In the genomic region with DNA sequence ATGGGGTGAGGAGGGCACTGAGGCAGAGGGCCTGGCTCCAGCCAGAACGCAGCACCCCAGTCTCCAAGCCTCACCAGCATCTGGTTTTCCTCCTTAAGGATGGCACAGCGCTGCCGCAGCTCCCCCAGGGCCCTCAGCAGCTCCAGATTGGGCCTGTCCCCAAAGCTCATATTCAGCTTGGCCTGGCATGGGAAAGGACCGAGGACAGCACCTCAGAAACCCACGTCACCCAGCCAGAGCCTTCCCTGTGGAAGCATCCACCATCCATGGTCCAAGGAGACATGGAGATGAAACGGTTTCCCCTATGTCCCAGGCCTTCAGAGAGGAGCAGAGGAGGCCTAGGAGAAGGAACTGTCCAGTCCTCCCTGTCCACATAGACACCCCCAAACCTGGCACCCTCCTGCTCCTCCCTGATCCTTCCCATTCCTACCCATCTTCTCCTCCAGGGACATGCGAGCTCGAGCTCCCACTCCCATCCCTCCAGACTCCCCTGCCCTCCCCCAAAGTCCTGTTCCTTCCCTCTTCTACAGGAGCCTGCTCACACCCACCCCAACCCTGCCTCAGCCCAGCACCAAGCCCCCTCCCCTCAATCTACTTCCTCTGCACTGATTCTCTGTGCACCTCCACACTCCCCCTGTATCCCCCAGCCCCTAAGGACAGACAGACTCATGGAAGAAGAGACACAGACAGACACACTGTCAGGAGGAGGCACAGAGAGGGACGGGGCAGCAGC, we compare ENCODE assay signal across 11 cellular contexts. TPM values are rescaled to one million over a fixed set of nuclear protein-coding genes. Genes with fewer than 3 reads are reported as not detected.
DNase-seq lines count a peak whose midpoint lies in the region; ATAC-seq and TF ChIP-seq lines count a peak whose summit lies in the region.
"Had no signal": no experiment of that assay in that cellular context is flagged by ENCODE, and none has a peak within 500 bp of the region (broad histone marks: within the 10 kb centered on the region; RNA-seq: fewer than 3 reads in every experiment).

No MANE protein-coding gene starts in this region.

- H3K9me3 ChIP-seq in PC-3 (ENCODE audit: low read length) (no peaks in the 10 kb centered on the region), trophoblast cell (ENCODE audit: insufficient read depth, low read depth, low read length) (no peaks in the 10 kb centered on the region)
- H3K9me3 ChIP-seq: thoracic aorta had no signal

- no peaks in the 10 kb centered on the region for H3K36me3 ChIP-seq in PC-3 (ENCODE audit: low read depth, low read length)
- no peaks in the 10 kb centered on the region for H3K36me3 ChIP-seq in trophoblast cell (ENCODE audit: control insufficient read depth in 1 of 2, insufficient read depth in 2 of 2, low read length in 2 of 2)
- H3K36me3 ChIP-seq: thoracic aorta had no signal

- no peaks in the 10 kb centered on the region for H3K9me2 ChIP-seq in PC-3 (replicated peaks; ENCODE audit: low read length)

- no peak overlapping the region for H3K18ac ChIP-seq in trophoblast cell (ENCODE audit: low read length)

- H3K4me3 ChIP-seq in PC-3 (ENCODE audit: low read length): no peak overlapping the region
- H3K4me3 ChIP-seq in dorsolateral prefrontal cortex: peak overlapping the region in 58 of 59 donors; percentile 2 to 80 (median 66)
- no peak overlapping the region for H3K4me3 ChIP-seq in trophoblast cell (ENCODE audit: low read depth, low read length)
- H3K4me3 ChIP-seq: GM23338, thoracic aorta had no signal

- no peak for DNase-seq in activated naive CD4-positive, alpha-beta T cell treated with anti-CD3 and anti-CD28 coated beads, Interleukin-2, amount 10 ng/mL, durations not matched to agents 7 days and 5 days
- DNase-seq in activated naive CD4-positive, alpha-beta T cell treated with anti-CD3 and anti-CD28 coated beads, Interleukin-2, amount 50 U/mL, for 16 hours: no peak
- DNase-seq in PC-3: no peak
- DNase-seq in dorsolateral prefrontal cortex: peak in 1 of 10 donors; percentile 44
- DNase-seq in stimulated activated naive CD8-positive, alpha-beta T cell treated with anti-CD3 and anti-CD28 coated beads, Interleukin-15, amount 100 ng/mL, for 72 hours: peak; percentile 30 to 67
- no peak for DNase-seq in trophoblast cell
- DNase-seq in epidermal melanocyte (ENCODE audit: insufficient read length, low spot score): no peak
- no peak for DNase-seq in GDM1 (lab: John Stamatoyannopoulos, UW)

- H4K91ac ChIP-seq in trophoblast cell (ENCODE audit: low read depth, low read length): no peak overlapping the region

- BruUV-seq in PC-3 (replicated peaks; lab: Mats Ljungman, UMichigan): TSS peak; percentile 28

- H3K4me1 Mint-ChIP-seq in activated naive CD4-positive, alpha-beta T cell treated with anti-CD3 and anti-CD28 coated beads, Interleukin-2, amount 10 ng/mL, durations not matched to agents 7 days and 5 days: peaks cover 30% of the 10 kb centered on the region
- H3K4me1 Mint-ChIP-seq in stimulated activated naive CD8-positive, alpha-beta T cell treated with anti-CD3 and anti-CD28 coated beads, Interleukin-15, amount 100 ng/mL, for 72 hours: peaks cover 84% of the 10 kb centered on the region

- POLR2A ChIA-PET in PC-3 (lab: Charles Lee; ENCODE audit: unreplicated experiment): no interaction called here

- H3K27ac ChIP-seq in PC-3 (ENCODE audit: low read length): no peak overlapping the region
- peak overlapping the region in 53 of 59 donors; percentile 22 to 92 (median 82) for H3K27ac ChIP-seq in dorsolateral prefrontal cortex
- no peak overlapping the region for H3K27ac ChIP-seq in trophoblast cell (ENCODE audit: low read depth, low read length)
- H3K27ac ChIP-seq: thoracic aorta, VCaP had no signal

- no peak overlapping the region for H3K4ac ChIP-seq in trophoblast cell (ENCODE audit: low read depth, low read length)

- H3K27me3 ChIP-seq in PC-3 (ENCODE audit: low read length) (no peaks in the 10 kb centered on the region), dorsolateral prefrontal cortex (peaks cover 0 to 24% (median 0%) of the 10 kb centered on the region in 45 donors), trophoblast cell (ENCODE audit: insufficient read depth, low read length) (no peaks in the 10 kb centered on the region)

- ATAC-seq in PC-3: no peak
- ATAC-seq in stimulated activated naive CD8-positive, alpha-beta T cell treated with anti-CD3 and anti-CD28 coated beads, Interleukin-15, amount 100 ng/mL, for 72 hours: no peak
- ATAC-seq: GM23338 had no signal

- no peak overlapping the region for H2BK120ac ChIP-seq in trophoblast cell (ENCODE audit: insufficient read depth, low read length, poor library complexity)

- no peak overlapping the region for H2BK12ac ChIP-seq in trophoblast cell (ENCODE audit: low read length)

- CTCF ChIA-PET in activated naive CD4-positive, alpha-beta T cell treated with anti-CD3 and anti-CD28 coated beads, Interleukin-2, amount 10 ng/mL, durations not matched to agents 7 days and 5 days (lab: Charles Lee): interaction anchor here (1.3 to 4.0 kb wide), 8 partner anchors 9 to 20 kb away, joined by 6 to 42 read pairs (median 8); no protein-coding TSS in a partner anchor
- CTCF ChIA-PET in PC-3 (lab: Charles Lee): interaction anchor here (1.2 kb wide), 1 partner anchor 90 kb away, joined by 3 read pairs; a partner anchor contains a TSS

- H3K4me2 ChIP-seq in PC-3 (ENCODE audit: low read length) (no peak overlapping the region), trophoblast cell (ENCODE audit: low read length) (no peak overlapping the region)
- H3K4me2 ChIP-seq: GM23338 had no signal

- H3K79me1 ChIP-seq in trophoblast cell (ENCODE audit: low read length): peaks cover 7% of the 10 kb centered on the region

- H3K36me3 Mint-ChIP-seq in activated naive CD4-positive, alpha-beta T cell treated with anti-CD3 and anti-CD28 coated beads, Interleukin-2, amount 10 ng/mL, durations not matched to agents 7 days and 5 days: peaks cover 39% of the 10 kb centered on the region

- no CpG with 5 or more reads among the region's 9 CpGs for WGBS in trophoblast cell (ENCODE audit: extremely low coverage, insufficient coverage, insufficient read length)

- no peak overlapping the region for H3K23ac ChIP-seq in trophoblast cell (ENCODE audit: low read length)

- no peaks in the 10 kb centered on the region for H3K79me2 ChIP-seq in PC-3 (ENCODE audit: low read length)
- H3K79me2 ChIP-seq in trophoblast cell (ENCODE audit: control insufficient read depth, insufficient read depth, low read length, poor library complexity): peaks cover 4% of the 10 kb centered on the region

- peaks cover 6% of the 10 kb centered on the region; the same call in 1 of the 2 replicates for H3K4me1 ChIP-seq in PC-3 (ENCODE audit: insufficient read depth, low read length)
- peaks cover 16 to 24% of the 10 kb centered on the region in 2 experiments for H3K4me1 ChIP-seq in trophoblast cell (ENCODE audit: control insufficient read depth in 1 of 2, insufficient read depth in 2 of 2, low read length in 2 of 2)

- H4K8ac ChIP-seq in trophoblast cell (ENCODE audit: low read depth, low read length): no peak overlapping the region

- peaks cover 35% of the 10 kb centered on the region for H3K27me3 Mint-ChIP-seq in activated naive CD4-positive, alpha-beta T cell treated with anti-CD3 and anti-CD28 coated beads, Interleukin-2, amount 10 ng/mL, durations not matched to agents 7 days and 5 days
- no peaks in the 10 kb centered on the region for H3K27me3 Mint-ChIP-seq in stimulated activated naive CD8-positive, alpha-beta T cell treated with anti-CD3 and anti-CD28 coated beads, Interleukin-15, amount 100 ng/mL, for 72 hours

- no peaks in the 10 kb centered on the region for H3F3A ChIP-seq in PC-3 (ENCODE audit: low read length, unreplicated experiment)

- H2AFZ ChIP-seq in PC-3 (ENCODE audit: low read length) (no peak overlapping the region), trophoblast cell (ENCODE audit: insufficient read depth, low read length, poor library complexity) (no peak overlapping the region)
- H2AFZ ChIP-seq: GM23338 had no signal

- H2BK5ac ChIP-seq in trophoblast cell (ENCODE audit: low read depth, low read length, poor library complexity): no peak overlapping the region

- TF ChIP-seq CTCF in PC-3 (conservative IDR thresholded peaks at IDR 0.05; ENCODE audit: low read depth, low read length): no peak
- no peak for TF ChIP-seq CTCF in dorsolateral prefrontal cortex (IDR thresholded peaks at IDR 0.05 in 54 of 56, conservative IDR thresholded peaks at IDR 0.05 in 2 of 56; ENCODE audit: low read depth in 1 of 56, partially characterized antibody in 56 of 56)

- H3K9me3 Mint-ChIP-seq in activated naive CD4-positive, alpha-beta T cell treated with anti-CD3 and anti-CD28 coated beads, Interleukin-2, amount 10 ng/mL, durations not matched to agents 7 days and 5 days: no peaks in the 10 kb centered on the region
- no peaks in the 10 kb centered on the region for H3K9me3 Mint-ChIP-seq in stimulated activated naive CD8-positive, alpha-beta T cell treated with anti-CD3 and anti-CD28 coated beads, Interleukin-15, amount 100 ng/mL, for 72 hours
- H3K9me3 Mint-ChIP-seq: GM23338 had no signal

- no peak overlapping the region for H3K14ac ChIP-seq in trophoblast cell (ENCODE audit: low read length)

- intact Hi-C loops in PC-3 (cut with micrococcal nuclease): no loop called here
- intact Hi-C loops in dorsolateral prefrontal cortex (cut with DNase I): no loop called here

- H3K4me3 Mint-ChIP-seq in activated naive CD4-positive, alpha-beta T cell treated with anti-CD3 and anti-CD28 coated beads, Interleukin-2, amount 10 ng/mL, durations not matched to agents 7 days and 5 days: peak overlapping the region; percentile 33
- peak overlapping the region; percentile 66 to 80 for H3K4me3 Mint-ChIP-seq in stimulated activated naive CD8-positive, alpha-beta T cell treated with anti-CD3 and anti-CD28 coated beads, Interleukin-15, amount 100 ng/mL, for 72 hours

- H3K27ac Mint-ChIP-seq in activated naive CD4-positive, alpha-beta T cell treated with anti-CD3 and anti-CD28 coated beads, Interleukin-2, amount 10 ng/mL, durations not matched to agents 7 days and 5 days: peak overlapping the region; percentile 72
- H3K27ac Mint-ChIP-seq in stimulated activated naive CD8-positive, alpha-beta T cell treated with anti-CD3 and anti-CD28 coated beads, Interleukin-15, amount 100 ng/mL, for 72 hours: peak overlapping the region; percentile 91 to 92
- H3K27ac Mint-ChIP-seq: GM23338 had no signal

- H2AK5ac ChIP-seq in trophoblast cell (ENCODE audit: low read length): no peak overlapping the region

- no peak overlapping the region for H4K12ac ChIP-seq in trophoblast cell (ENCODE audit: low read depth, low read length)

- H3K9ac ChIP-seq in PC-3 (ENCODE audit: low read length) (no peak overlapping the region), trophoblast cell (ENCODE audit: low read length) (no peak overlapping the region)

- no peaks in the 10 kb centered on the region for H4K20me1 ChIP-seq in PC-3 (ENCODE audit: low read length)

RNA-seq across cellular contexts. Expression of a gene that starts 1.8 kb away (rescaled TPM):
- total RNA-seq in PC-3 (2014; rRNA removed): 4.3 and 8.3 TPM in 2 replicates
- 100 to 1,000 TPM in 109 of 120 experiments, 10 to 100 TPM in 11; 44.2 to 218 (median 128) TPM for total RNA-seq in dorsolateral prefrontal cortex
- 1.1 and 1.3 TPM in 2 replicates for polyA plus RNA-seq in trophoblast cell (2013)

RNA-seq across cellular contexts. Expression of a gene that starts 25.2 kb away (rescaled TPM):
- total RNA-seq in PC-3 (2014; rRNA removed): 100.0 and 116 TPM in 2 replicates
- 10 to 100 TPM; 34.1 to 73.3 (median 52.1) TPM for total RNA-seq in dorsolateral prefrontal cortex
- polyA plus RNA-seq in trophoblast cell (2013): 63.5 and 64.6 TPM in 2 replicates

RNA-seq across cellular contexts. Expression of a gene that starts 46.0 kb away (rescaled TPM):
- total RNA-seq in PC-3 (2014; rRNA removed) (not detected in 2 replicates), dorsolateral prefrontal cortex (1 to 10 TPM in 85 of 120 experiments, under 1 TPM in 35; 0.24 to 8.7 (median 1.6) TPM)
- polyA plus RNA-seq in trophoblast cell (2013): not detected in 2 replicates
- total RNA-seq: GM23338 had no signal

Comparison
In these comparisons a context has a peak if more than half of its experiments do, and no peak if none do; other contexts are left out.
1. DNase-seq: peak in stimulated activated naive CD8-positive, alpha-beta T cell treated with anti-CD3 and anti-CD28 coated beads, Interleukin-15, amount 100 ng/mL, for 72 hours (2 of 2); none in activated naive CD4-positive, alpha-beta T cell treated with anti-CD3 and anti-CD28 coated beads, Interleukin-2, amount 10 ng/mL, durations not matched to agents 7 days and 5 days (single experiment), activated naive CD4-positive, alpha-beta T cell treated with anti-CD3 and anti-CD28 coated beads, Interleukin-2, amount 50 U/mL, for 16 hours (single experiment), PC-3 (single experiment), trophoblast cell (0 of 2), epidermal melanocyte (single experiment) and GDM1 (single experiment).
2. H3K27ac ChIP-seq: peak in dorsolateral prefrontal cortex (53 of 59); none in PC-3 (single experiment) and trophoblast cell (single experiment).
3. H3K4me3 ChIP-seq: peak in dorsolateral prefrontal cortex (58 of 59); none in PC-3 (single experiment) and trophoblast cell (single experiment).